29 cellular contexts compared by ENCODE assay signal in genomic region chrY:6928265-6928664, GRCh38. TPM values are rescaled to one million over a fixed set of nuclear protein-coding genes. Genes with fewer than 3 reads are reported as not detected.
"Had no signal": no experiment of that assay in that cellular context is flagged by ENCODE, and none has a peak within 500 bp of the region (broad histone marks: within the 10 kb centered on the region; RNA-seq: fewer than 3 reads in every experiment).

No MANE protein-coding gene starts in this region.

- H3K4me1 ChIP-seq: stomach, suprapubic skin, testis, tibial artery, tibial nerve, transverse colon, upper lobe of left lung, upper lobe of right lung, uterus, vagina had no signal

- H3K27me3 ChIP-seq: stomach, suprapubic skin, testis, tibial artery, tibial nerve, transverse colon, upper lobe of left lung, upper lobe of right lung, uterus, vagina had no signal

- DNase-seq: stimulated activated CD4-positive, alpha-beta T cell treated with anti-CD3 and anti-CD28 coated beads, Interleukin-2, amount 100 ng/mL, for 48 hours; stimulated activated CD4-positive, alpha-beta T cell treated with anti-CD3 and anti-CD28 coated beads, Interleukin-4, amount 100 ng/mL, for 1 hour; stimulated activated CD4-positive, alpha-beta T cell treated with anti-CD3 and anti-CD28 coated beads, Interleukin-4, amount 100 ng/mL, for 24 hours; stimulated activated CD4-positive, alpha-beta T cell treated with anti-CD3 and anti-CD28 coated beads, Interleukin-4, amount 100 ng/mL, for 4 hours; stimulated activated CD8-positive, alpha-beta memory T cell treated with anti-CD3 and anti-CD28 coated beads, Interleukin-4, amount 100 ng/mL, for 48 hours; stimulated activated naive B cell treated with anti-CD40 and anti-IgM and Interleukin-4, amounts not matched to agents 10 μg/mL and 1 μg/mL and 100 μg/mL, for 72 hours; stimulated activated naive CD4-positive, alpha-beta T cell; stimulated activated naive CD4-positive, alpha-beta T cell treated with Interleukin-2 at 50 U/mL for 16 hours; stimulated activated naive CD8-positive, alpha-beta T cell treated with anti-CD3 and anti-CD28 coated beads, Interleukin-15, amount 100 ng/mL, for 72 hours; stimulated activated naive CD8-positive, alpha-beta T cell treated with anti-CD3 and anti-CD28 coated beads, Interleukin-15, Interleukin-2, amounts not matched to agents 100 U/mL and 50 U/mL, for 24 hours; stomach; substantia nigra; testis; tibial artery; transverse colon; trophoblast cell; upper lobe of left lung; upper lobe of right lung; uterus had no signal

- H3K9me3 ChIP-seq: stomach, suprapubic skin, testis, thoracic aorta, tibial artery, tibial nerve, transverse colon, upper lobe of left lung, upper lobe of right lung, uterus, vagina had no signal

- H3K27ac ChIP-seq: stomach, suprapubic skin, testis, thoracic aorta, tibial artery, tibial nerve, transverse colon, upper lobe of left lung, upper lobe of right lung, uterus, vagina had no signal

- H3K4me3 ChIP-seq: stomach, suprapubic skin, testis, thoracic aorta, tibial artery, tibial nerve, transverse colon, upper lobe of left lung, upper lobe of right lung, uterus, vagina had no signal

- H3K36me3 ChIP-seq: stomach, suprapubic skin, thoracic aorta, tibial artery, tibial nerve, transverse colon, upper lobe of left lung, upper lobe of right lung, uterus, vagina had no signal

- ATAC-seq: stimulated activated effector memory CD8-positive, alpha-beta T cell treated with anti-CD3 and anti-CD28 coated beads, Interleukin-12 subunit alpha, Interleukin-12 subunit beta, amount 100 ng/mL, for 72 hours; stimulated activated memory B cell treated with anti-CD40 and anti-IgM and Interleukin-4, amounts not matched to agents 10 μg/mL and 1 μg/mL and 100 μg/mL, for 72 hours; stimulated activated naive B cell treated with anti-CD40 and anti-IgM and Interleukin-4, amounts not matched to agents 10 μg/mL and 1 μg/mL and 100 μg/mL, for 72 hours; stimulated activated naive CD8-positive, alpha-beta T cell treated with anti-CD3 and anti-CD28 coated beads, Interleukin-15, amount 100 ng/mL, for 72 hours; stimulated activated naive CD8-positive, alpha-beta T cell treated with anti-CD3 and anti-CD28 coated beads, Interleukin-15, Interleukin-2, amounts not matched to agents 100 U/mL and 50 U/mL, for 24 hours; upper lobe of right lung had no signal

RNA-seq across cellular contexts. Expression of gene AMELY, which starts 16.7 kb away (rescaled TPM):
- total RNA-seq: stomach, subcutaneous adipose tissue, suprapubic skin, temporal lobe, testis, thoracic aorta, tibial nerve, transverse colon, upper lobe of left lung, upper lobe of right lung, ureter, urinary bladder, uterus, vagina had no signal

RNA-seq across cellular contexts. Expression of gene TBL1Y, which starts 17.8 kb away (rescaled TPM):
- total RNA-seq: temporal lobe, ureter, urinary bladder, uterus, vagina had no signal
